Comparison of ENCODE assay signal across 1 cellular context in the genomic region with DNA sequence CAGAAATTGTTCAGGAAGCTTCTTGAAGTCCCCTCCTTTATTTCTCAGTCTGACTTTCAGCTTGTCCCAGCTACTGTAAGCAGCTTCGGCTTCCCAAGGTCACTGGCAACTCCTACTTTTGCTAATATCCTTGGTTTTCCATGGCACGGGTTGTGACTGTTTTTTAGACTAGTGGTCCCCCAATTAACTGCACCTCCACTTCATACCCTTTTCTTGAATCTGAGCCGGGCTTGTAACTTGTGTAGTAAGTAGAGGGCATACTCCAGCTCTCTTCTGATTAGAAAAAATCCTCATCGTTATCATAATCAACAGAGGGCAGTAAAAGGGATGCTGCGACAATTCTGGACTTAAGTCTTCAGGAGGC.
TF ChIP-seq lines count a peak whose summit lies in the region.

No MANE protein-coding gene starts in this region.

TF ChIP-seq in HepG2, 621 proteins besides CTCF, POLR2A, EP300 and RAD21 (continued from another document):
- TF ChIP-seq, protein P1, sequence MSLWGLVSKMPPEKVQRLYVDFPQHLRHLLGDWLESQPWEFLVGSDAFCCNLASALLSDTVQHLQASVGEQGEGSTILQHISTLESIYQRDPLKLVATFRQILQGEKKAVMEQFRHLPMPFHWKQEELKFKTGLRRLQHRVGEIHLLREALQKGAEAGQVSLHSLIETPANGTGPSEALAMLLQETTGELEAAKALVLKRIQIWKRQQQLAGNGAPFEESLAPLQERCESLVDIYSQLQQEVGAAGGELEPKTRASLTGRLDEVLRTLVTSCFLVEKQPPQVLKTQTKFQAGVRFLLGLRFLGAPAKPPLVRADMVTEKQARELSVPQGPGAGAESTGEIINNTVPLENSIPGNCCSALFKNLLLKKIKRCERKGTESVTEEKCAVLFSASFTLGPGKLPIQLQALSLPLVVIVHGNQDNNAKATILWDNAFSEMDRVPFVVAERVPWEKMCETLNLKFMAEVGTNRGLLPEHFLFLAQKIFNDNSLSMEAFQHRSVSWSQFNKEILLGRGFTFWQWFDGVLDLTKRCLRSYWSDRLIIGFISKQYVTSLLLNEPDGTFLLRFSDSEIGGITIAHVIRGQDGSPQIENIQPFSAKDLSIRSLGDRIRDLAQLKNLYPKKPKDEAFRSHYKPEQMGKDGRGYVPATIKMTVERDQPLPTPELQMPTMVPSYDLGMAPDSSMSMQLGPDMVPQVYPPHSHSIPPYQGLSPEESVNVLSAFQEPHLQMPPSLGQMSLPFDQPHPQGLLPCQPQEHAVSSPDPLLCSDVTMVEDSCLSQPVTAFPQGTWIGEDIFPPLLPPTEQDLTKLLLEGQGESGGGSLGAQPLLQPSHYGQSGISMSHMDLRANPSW (CRISPR knock-in tag; IDR thresholded peaks at IDR 0.05; ENCODE audit: borderline replicate concordance), result 0 out of 2 replicates have a peak, but pooled peaks have one; percentile 1
- 0 out of 2 replicates have a peak, but pooled peaks have one; percentile 20 for TF ChIP-seq PHF21A (CRISPR knock-in tag; IDR thresholded peaks at IDR 0.05)
- no peak for TF ChIP-seq ZNF558 (CRISPR knock-in tag; IDR thresholded peaks at IDR 0.05; ENCODE audit: borderline replicate concordance)
- TF ChIP-seq, protein P2, sequence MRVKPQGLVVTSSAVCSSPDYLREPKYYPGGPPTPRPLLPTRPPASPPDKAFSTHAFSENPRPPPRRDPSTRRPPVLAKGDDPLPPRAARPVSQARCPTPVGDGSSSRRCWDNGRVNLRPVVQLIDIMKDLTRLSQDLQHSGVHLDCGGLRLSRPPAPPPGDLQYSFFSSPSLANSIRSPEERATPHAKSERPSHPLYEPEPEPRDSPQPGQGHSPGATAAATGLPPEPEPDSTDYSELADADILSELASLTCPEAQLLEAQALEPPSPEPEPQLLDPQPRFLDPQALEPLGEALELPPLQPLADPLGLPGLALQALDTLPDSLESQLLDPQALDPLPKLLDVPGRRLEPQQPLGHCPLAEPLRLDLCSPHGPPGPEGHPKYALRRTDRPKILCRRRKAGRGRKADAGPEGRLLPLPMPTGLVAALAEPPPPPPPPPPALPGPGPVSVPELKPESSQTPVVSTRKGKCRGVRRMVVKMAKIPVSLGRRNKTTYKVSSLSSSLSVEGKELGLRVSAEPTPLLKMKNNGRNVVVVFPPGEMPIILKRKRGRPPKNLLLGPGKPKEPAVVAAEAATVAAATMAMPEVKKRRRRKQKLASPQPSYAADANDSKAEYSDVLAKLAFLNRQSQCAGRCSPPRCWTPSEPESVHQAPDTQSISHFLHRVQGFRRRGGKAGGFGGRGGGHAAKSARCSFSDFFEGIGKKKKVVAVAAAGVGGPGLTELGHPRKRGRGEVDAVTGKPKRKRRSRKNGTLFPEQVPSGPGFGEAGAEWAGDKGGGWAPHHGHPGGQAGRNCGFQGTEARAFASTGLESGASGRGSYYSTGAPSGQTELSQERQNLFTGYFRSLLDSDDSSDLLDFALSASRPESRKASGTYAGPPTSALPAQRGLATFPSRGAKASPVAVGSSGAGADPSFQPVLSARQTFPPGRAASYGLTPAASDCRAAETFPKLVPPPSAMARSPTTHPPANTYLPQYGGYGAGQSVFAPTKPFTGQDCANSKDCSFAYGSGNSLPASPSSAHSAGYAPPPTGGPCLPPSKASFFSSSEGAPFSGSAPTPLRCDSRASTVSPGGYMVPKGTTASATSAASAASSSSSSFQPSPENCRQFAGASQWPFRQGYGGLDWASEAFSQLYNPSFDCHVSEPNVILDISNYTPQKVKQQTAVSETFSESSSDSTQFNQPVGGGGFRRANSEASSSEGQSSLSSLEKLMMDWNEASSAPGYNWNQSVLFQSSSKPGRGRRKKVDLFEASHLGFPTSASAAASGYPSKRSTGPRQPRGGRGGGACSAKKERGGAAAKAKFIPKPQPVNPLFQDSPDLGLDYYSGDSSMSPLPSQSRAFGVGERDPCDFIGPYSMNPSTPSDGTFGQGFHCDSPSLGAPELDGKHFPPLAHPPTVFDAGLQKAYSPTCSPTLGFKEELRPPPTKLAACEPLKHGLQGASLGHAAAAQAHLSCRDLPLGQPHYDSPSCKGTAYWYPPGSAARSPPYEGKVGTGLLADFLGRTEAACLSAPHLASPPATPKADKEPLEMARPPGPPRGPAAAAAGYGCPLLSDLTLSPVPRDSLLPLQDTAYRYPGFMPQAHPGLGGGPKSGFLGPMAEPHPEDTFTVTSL (CRISPR knock-in tag; IDR thresholded peaks at IDR 0.05; ENCODE audit: borderline replicate concordance), result no peak
- TF ChIP-seq, protein P3, sequence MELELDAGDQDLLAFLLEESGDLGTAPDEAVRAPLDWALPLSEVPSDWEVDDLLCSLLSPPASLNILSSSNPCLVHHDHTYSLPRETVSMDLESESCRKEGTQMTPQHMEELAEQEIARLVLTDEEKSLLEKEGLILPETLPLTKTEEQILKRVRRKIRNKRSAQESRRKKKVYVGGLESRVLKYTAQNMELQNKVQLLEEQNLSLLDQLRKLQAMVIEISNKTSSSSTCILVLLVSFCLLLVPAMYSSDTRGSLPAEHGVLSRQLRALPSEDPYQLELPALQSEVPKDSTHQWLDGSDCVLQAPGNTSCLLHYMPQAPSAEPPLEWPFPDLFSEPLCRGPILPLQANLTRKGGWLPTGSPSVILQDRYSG (CRISPR knock-in tag; IDR thresholded peaks at IDR 0.05), result 0 out of 2 replicates have a peak, but pooled peaks have one; percentile 17
- peak; percentile 6 for TF ChIP-seq ZNF781 (CRISPR knock-in tag; IDR thresholded peaks at IDR 0.05; ENCODE audit: borderline replicate concordance, not compliant biosample characterization)
